In the genomic region with DNA sequence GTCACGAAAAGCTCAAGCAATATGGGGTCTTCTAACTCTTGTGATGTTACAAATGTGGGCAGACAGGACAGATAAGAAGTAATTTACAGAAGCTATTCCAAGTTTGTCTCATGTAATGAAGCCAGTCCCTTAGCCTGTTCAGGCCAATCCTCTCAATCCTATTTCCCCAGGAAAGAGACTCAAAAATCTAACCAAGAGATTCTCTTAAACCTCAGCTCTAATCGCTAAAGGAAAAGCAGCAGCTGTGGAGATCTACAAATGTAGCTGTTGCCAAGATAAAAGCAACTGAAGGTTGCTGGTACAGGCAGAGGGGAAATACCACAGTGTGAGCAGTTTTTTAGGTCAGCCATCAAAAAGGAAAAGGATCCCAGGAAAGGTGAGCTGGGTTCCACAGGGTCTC, we compare ENCODE assay signal across 18 cellular contexts. TPM values are rescaled to one million over a fixed set of nuclear protein-coding genes. Genes with fewer than 3 reads are reported as not detected.
DNase-seq lines count a peak whose midpoint lies in the region; ATAC-seq and TF ChIP-seq lines count a peak whose summit lies in the region.
"Had no signal": no experiment of that assay in that cellular context is flagged by ENCODE, and none has a peak within 500 bp of the region (broad histone marks: within the 10 kb centered on the region; RNA-seq: fewer than 3 reads in every experiment).

No MANE protein-coding gene starts in this region.

- no peaks in the 10 kb centered on the region for H3K9me3 Mint-ChIP-seq in Calu3 (ENCODE audit: low read depth, unreplicated experiment)
- H3K9me3 Mint-ChIP-seq: T-helper 2 cell treated with Interferon-gamma antibody and Interleukin-4, amounts not matched to agents 5 μg/mL and 100 μg/mL, for 36 hours had no signal

- H3K4me1 ChIP-seq in IMR-90 (ENCODE audit: control insufficient read depth, insufficient read depth, low read length) (peaks cover 7% of the 10 kb centered on the region), sigmoid colon (peaks cover 0 to 10% (median 4%) of the 10 kb centered on the region in 4 donors), adrenal gland (replicated peaks in 1 of 2) (no peaks in the 10 kb centered on the region)
- H3K4me1 ChIP-seq: suprapubic skin had no signal

- ATAC-seq in IMR-90 (ENCODE audit: low read depth), result peak; percentile 48
- no peak for ATAC-seq in HG03378 (IDR thresholded peaks at IDR 0.05; ENCODE audit: unreplicated experiment)
- ATAC-seq: left lobe of liver had no signal

- H3K4ac ChIP-seq in IMR-90 (ENCODE audit: low read depth, low read length), result peak overlapping the region; percentile 75

- H3K79me2 ChIP-seq in SU-DHL-6 (ENCODE audit: insufficient read depth, low read length), result no peaks in the 10 kb centered on the region

- H3K9me1 ChIP-seq in IMR-90 (ENCODE audit: insufficient read depth, low read length), result peaks cover 6% of the 10 kb centered on the region

- peak overlapping the region in 1 of 2 experiments; percentile 53; a peak in 2 of 4 replicates for H4K8ac ChIP-seq in IMR-90 (ENCODE audit: low read depth in 2 of 2, low read length in 2 of 2)

- CTCF ChIA-PET in IMR-90 (lab: Yijun Ruan, JAX), result no interaction called here
- CTCF ChIA-PET in Calu3 (lab: Charles Lee), result no interaction called here

- no peaks in the 10 kb centered on the region for H3K4me1 Mint-ChIP-seq in Calu3 (ENCODE audit: low read depth, unreplicated experiment)

- intact Hi-C loops in IMR-90 (cut with micrococcal nuclease) (no loop called here), sigmoid colon (cut with DNase I) (no loop called here), adrenal gland (cut with DNase I) (no loop called here), Calu3 (cut with micrococcal nuclease; ENCODE audit: unreplicated experiment) (no loop called here)

- H3K27me3 Mint-ChIP-seq in Calu3 (ENCODE audit: unreplicated experiment), result no peaks in the 10 kb centered on the region

- H2AK5ac ChIP-seq in IMR-90 (ENCODE audit: low read depth, low read length), result 0 out of 2 replicates have a peak overlapping the region, but pooled peaks have one; percentile 63

- H4K91ac ChIP-seq in IMR-90 (ENCODE audit: insufficient read depth, low read depth, low read length), result peak overlapping the region; percentile 67

- peak; percentile 49 for DNase-seq in IMR-90
- DNase-seq in fibroblast of peridontal ligament (ENCODE audit: extremely low read depth), result peak; percentile 40
- no peak for DNase-seq in sigmoid colon
- DNase-seq in DMS153 (lab: John Stamatoyannopoulos, UW), result no peak
- no peak for DNase-seq in adrenal gland
- no peak for DNase-seq in Calu3
- DNase-seq: activated CD4-positive, CD25-positive, alpha-beta regulatory T cell treated with anti-CD3 and anti-CD28 coated beads, Interleukin-2, amount 50 U/mL, for 72 hours; DMS79 treated with DMSO at 0.1 percent for 48 hours; effector CD4-positive, alpha-beta T cell; MG63; NCI-H2081 treated with DMSO at 0.1 percent for 48 hours; NCI-H82 had no signal

- no peaks in the 10 kb centered on the region for H3K79me1 ChIP-seq in IMR-90 (ENCODE audit: low read depth in 1 of 2, low read length in 2 of 2)

- no peak overlapping the region for H2AFZ ChIP-seq in IMR-90 (replicated peaks; ENCODE audit: low read length, poor library complexity)
- no peak overlapping the region for H2AFZ ChIP-seq in SU-DHL-6 (ENCODE audit: low read depth, low read length, severe bottlenecking)

- H3K27ac ChIP-seq in IMR-90 (ENCODE audit: insufficient read depth, low read length), result peak overlapping the region; percentile 67; the same call in 1 of the 2 replicates
- H3K27ac ChIP-seq in SU-DHL-6 (ENCODE audit: low read depth, low read length), result peak overlapping the region; percentile 98
- peak overlapping the region in 3 of 4 donors; percentile 16 to 45 (median 45) for H3K27ac ChIP-seq in sigmoid colon
- peak overlapping the region in 2 of 5 donors; percentile 22 to 30 for H3K27ac ChIP-seq in adrenal gland
- H3K27ac ChIP-seq: BLaER1, suprapubic skin had no signal

- H3K9me3 ChIP-seq in IMR-90 (ENCODE audit: control insufficient read depth, insufficient read depth, low read length) (no peaks in the 10 kb centered on the region), SU-DHL-6 (ENCODE audit: insufficient read depth, low read length) (no peaks in the 10 kb centered on the region), sigmoid colon (no peaks in the 10 kb centered on the region), adrenal gland (replicated peaks in 1 of 3) (no peaks in the 10 kb centered on the region)
- H3K9me3 ChIP-seq: BLaER1, MG63, suprapubic skin had no signal

- in situ Hi-C loops in IMR-90 (cut with MboI; ENCODE audit: low sequenced_read_pairs), result no loop called here

- H3K9me2 ChIP-seq in SU-DHL-6 (replicated peaks; ENCODE audit: insufficient read depth, low read length), result no peaks in the 10 kb centered on the region

- no TSS peak for BruUV-seq in IMR-90 (replicated peaks; lab: Mats Ljungman, UMichigan)
- BruUV-seq in Calu3 (replicated peaks; lab: Mats Ljungman, UMichigan), result no TSS peak

- H3K56ac ChIP-seq in IMR-90 (ENCODE audit: extremely low read depth, insufficient read depth, low read length), result peak overlapping the region; percentile 8; the same call in 1 of the 2 replicates

- POLR2A ChIA-PET in IMR-90 (lab: Charles Lee; ENCODE audit: unreplicated experiment), result no interaction called here

- TF ChIP-seq EP300 in sigmoid colon (IDR thresholded peaks at IDR 0.05), result no peak

- TF ChIP-seq POLR2A in IMR-90 (IDR thresholded peaks at IDR 0.05; ENCODE audit: low read depth, low read length) (no peak), sigmoid colon (IDR thresholded peaks at IDR 0.05) (no peak), adrenal gland (IDR thresholded peaks at IDR 0.05) (no peak)

- H3K4me3 ChIP-seq in IMR-90 (ENCODE audit: insufficient read depth, low read depth, low read length), result no peak overlapping the region
- H3K4me3 ChIP-seq in SU-DHL-6 (ENCODE audit: insufficient read depth, low read length, poor library complexity, severe bottlenecking), result no peak overlapping the region
- H3K4me3 ChIP-seq in sigmoid colon, result no peak overlapping the region
- H3K4me3 ChIP-seq in adrenal gland, result no peak overlapping the region
- H3K4me3 ChIP-seq: BLaER1, MG63, suprapubic skin had no signal

- peak overlapping the region; percentile 5 for H2BK5ac ChIP-seq in IMR-90 (ENCODE audit: low read depth, low read length, poor library complexity, severe bottlenecking)

- no peaks in the 10 kb centered on the region for H3K27me3 ChIP-seq in IMR-90 (ENCODE audit: control insufficient read depth, insufficient read depth, low read length)
- H3K27me3 ChIP-seq in SU-DHL-6 (ENCODE audit: low read length), result no peaks in the 10 kb centered on the region
- no peaks in the 10 kb centered on the region for H3K27me3 ChIP-seq in sigmoid colon
- H3K27me3 ChIP-seq in adrenal gland, result no peaks in the 10 kb centered on the region
- H3K27me3 ChIP-seq: BLaER1, MG63, suprapubic skin had no signal

- no peak for TF ChIP-seq RAD21 in IMR-90 (IDR thresholded peaks at IDR 0.05; ENCODE audit: low read length)

- no peak overlapping the region for H2AK9ac ChIP-seq in IMR-90 (replicated peaks; ENCODE audit: low read depth, low read length, poor library complexity)

- H3K36me3 ChIP-seq in IMR-90 (ENCODE audit: control insufficient read depth, insufficient read depth, low read length), result no peaks in the 10 kb centered on the region
- H3K36me3 ChIP-seq in SU-DHL-6 (ENCODE audit: low read length), result no peaks in the 10 kb centered on the region
- no peaks in the 10 kb centered on the region for H3K36me3 ChIP-seq in sigmoid colon
- no peaks in the 10 kb centered on the region for H3K36me3 ChIP-seq in adrenal gland (replicated peaks in 1 of 2)
- H3K36me3 ChIP-seq: BLaER1, MG63, suprapubic skin had no signal

- peak overlapping the region; percentile 70 for H3K14ac ChIP-seq in IMR-90 (replicated peaks; ENCODE audit: low read depth, low read length)

- no CpG with 5 or more reads among the region's 2 CpGs for WGBS in IMR-90 (ENCODE audit: extremely low coverage in 2 of 2, insufficient read length in 1 of 2), 2 experiments
- WGBS in sigmoid colon, 2 donors, result 75 to 83% methylated on average over 2 of the region's 2 CpGs
- 53 to 58% (median 54%) methylated on average over 2 of the region's 2 CpGs for WGBS in adrenal gland, 4 donors

- peak overlapping the region; percentile 67 for H4K5ac ChIP-seq in IMR-90 (ENCODE audit: low read depth, low read length)

- no peak overlapping the region for H3K27ac Mint-ChIP-seq in Calu3 (ENCODE audit: unreplicated experiment)
- H3K27ac Mint-ChIP-seq: T-helper 2 cell treated with Interferon-gamma antibody and Interleukin-4, amounts not matched to agents 5 μg/mL and 100 μg/mL, for 36 hours had no signal

- peak overlapping the region; percentile 62 for H3K23ac ChIP-seq in IMR-90 (ENCODE audit: low read depth, low read length)

- no peaks in the 10 kb centered on the region for H3K36me3 Mint-ChIP-seq in Calu3 (ENCODE audit: insufficient read depth, unreplicated experiment)

- TF ChIP-seq CTCF in IMR-90 (conservative IDR thresholded peaks at IDR 0.05; ENCODE audit: low read depth, low read length), result no peak
- no peak for TF ChIP-seq CTCF in SU-DHL-6 (IDR thresholded peaks at IDR 0.05; ENCODE audit: insufficient read depth, low read length, poor library complexity, severe bottlenecking)
- no peak for TF ChIP-seq CTCF in sigmoid colon (IDR thresholded peaks at IDR 0.05)
- no peak for TF ChIP-seq CTCF in adrenal gland (IDR thresholded peaks at IDR 0.05)
- TF ChIP-seq CTCF in Calu3 (IDR thresholded peaks at IDR 0.05; ENCODE audit: unreplicated experiment), result no peak

- H3K4me2 ChIP-seq in IMR-90 (ENCODE audit: low read depth, low read length) (peak overlapping the region; percentile 62), SU-DHL-6 (ENCODE audit: low read depth, low read length, poor library complexity, severe bottlenecking) (peak overlapping the region; percentile 75)
- H3K4me2 ChIP-seq: BLaER1 had no signal

- H3K9ac ChIP-seq in IMR-90 (ENCODE audit: low read depth, low read length), result no peak overlapping the region
- H3K9ac ChIP-seq in SU-DHL-6 (ENCODE audit: low read length), result peak overlapping the region; percentile 49
- H3K9ac ChIP-seq: BLaER1 had no signal

- H3K4me3 Mint-ChIP-seq in Calu3 (ENCODE audit: low read depth, unreplicated experiment), result no peak overlapping the region
- H3K4me3 Mint-ChIP-seq: T-helper 2 cell treated with Interferon-gamma antibody and Interleukin-4, amounts not matched to agents 5 μg/mL and 100 μg/mL, for 36 hours had no signal

- H2BK120ac ChIP-seq in IMR-90 (ENCODE audit: low read depth, low read length), result peak overlapping the region; percentile 81

- H2BK20ac ChIP-seq in IMR-90 (ENCODE audit: low read depth, low read length), result peak overlapping the region; percentile 82

- H3K18ac ChIP-seq in IMR-90 (ENCODE audit: low read depth, low read length), result peak overlapping the region; percentile 4

- dilution Hi-C loops in IMR-90 (cut with HindIII; ENCODE audit: low sequenced_read_pairs, unreplicated experiment), result no loop called here

- H4K20me1 ChIP-seq in IMR-90 (ENCODE audit: insufficient read depth, low read length) (no peaks in the 10 kb centered on the region), SU-DHL-6 (ENCODE audit: low read depth, low read length) (no peaks in the 10 kb centered on the region)
- H4K20me1 ChIP-seq: BLaER1 had no signal

- H3F3A ChIP-seq in SU-DHL-6 (ENCODE audit: insufficient read depth), result peaks cover 34% of the 10 kb centered on the region

- H2BK15ac ChIP-seq in IMR-90 (ENCODE audit: low read depth, low read length), result no peak overlapping the region; the same call in 2 of the 3 replicates

RNA-seq across cellular contexts. Expression of a gene that starts 39.3 kb away (rescaled TPM):
- total RNA-seq in IMR-90 (2012; rRNA removed) (1.7 and 1.8 TPM in 2 replicates), sigmoid colon (10 to 100 TPM; 42.5 to 86.7 (median 61.0) TPM), adrenal gland (10 to 100 TPM in 7 of 8 donors, 1 to 10 TPM in 1; 9.3 to 28.9 (median 18.4) TPM), Calu3 (2022) (29.8 and 32.9 TPM in 2 replicates)
- polyA plus RNA-seq in IMR-90 (2012; rRNA removed) (0.55 and 0.63 TPM in 2 replicates), sigmoid colon (10 to 100 TPM; 10.8 to 29.4 (median 23.6) TPM), adrenal gland (10 to 100 TPM in 1 of 3 donors, 1 to 10 TPM in 2; 2.6 to 12.2 (median 6.2) TPM)
- polyA plus RNA-seq in IMR-90 (2012; cell fraction: cytosol; rRNA removed), result 0.11 and 0.47 TPM in 2 replicates
- polyA plus RNA-seq in IMR-90 (2012; cell fraction: nucleus; rRNA removed; ENCODE audit: low replicate concordance), result 0.18 and 1.1 TPM in 2 replicates

Comparison
In these comparisons a context has a peak if more than half of its experiments do, and no peak if none do; other contexts are left out.
1. DNase-seq: peak in IMR-90 (single experiment) and fibroblast of peridontal ligament (single experiment); none in sigmoid colon (single experiment), DMS153 (single experiment), adrenal gland (0 of 7) and Calu3 (single experiment).